ENCODE assay signal across 14 cellular contexts in genomic region chr5:169694221-169694620, GRCh38. TPM values are rescaled to one million over a fixed set of nuclear protein-coding genes. Genes with fewer than 3 reads are reported as not detected.
DNase-seq lines count a peak whose midpoint lies in the region; ATAC-seq and TF ChIP-seq lines count a peak whose summit lies in the region.
"Had no signal": no experiment of that assay in that cellular context is flagged by ENCODE, and none has a peak within 500 bp of the region (broad histone marks: within the 10 kb centered on the region; RNA-seq: fewer than 3 reads in every experiment).

No MANE protein-coding gene starts in this region.

- peak overlapping the region; percentile 99 for H3K27ac ChIP-seq in RWPE2 (ENCODE audit: poor library complexity, severe bottlenecking)
- H3K27ac ChIP-seq in WERI-Rb-1: no peak overlapping the region
- no peak overlapping the region for H3K27ac ChIP-seq in SJCRH30
- H3K27ac ChIP-seq: BLaER1 treated with 17β-estradiol and CSF1 and Interleukin-3, amounts not matched to agents 10 nM and 100 nM had no signal

- H3K9me3 Mint-ChIP-seq in HFFc6: no peaks in the 10 kb centered on the region

- H3K9ac ChIP-seq in skeletal muscle satellite cell (ENCODE audit: low read depth, low read length): peak overlapping the region; percentile 66
- H3K9ac ChIP-seq: BLaER1 treated with 17β-estradiol and CSF1 and Interleukin-3, amounts not matched to agents 10 nM and 100 nM had no signal

- H3K27me3 Mint-ChIP-seq in HFFc6 (ENCODE audit: insufficient read depth): no peaks in the 10 kb centered on the region

- no peaks in the 10 kb centered on the region for H3K9me3 ChIP-seq in RWPE2 (ENCODE audit: severe bottlenecking)
- H3K9me3 ChIP-seq in skeletal muscle satellite cell (replicated peaks; ENCODE audit: low read length): no peaks in the 10 kb centered on the region
- no peaks in the 10 kb centered on the region for H3K9me3 ChIP-seq in WERI-Rb-1 (ENCODE audit: severe bottlenecking)
- H3K9me3 ChIP-seq in SJCRH30 (replicated peaks): no peaks in the 10 kb centered on the region
- H3K9me3 ChIP-seq: BLaER1 treated with 17β-estradiol and CSF1 and Interleukin-3, amounts not matched to agents 10 nM and 100 nM; SJSA1 had no signal

- H3K36me3 Mint-ChIP-seq in HFFc6 (ENCODE audit: low read depth): peaks cover 15% of the 10 kb centered on the region

- no peak for TF ChIP-seq CTCF in HFFc6 (IDR thresholded peaks at IDR 0.05)
- no peak for TF ChIP-seq CTCF in RWPE2 (IDR thresholded peaks at IDR 0.05; ENCODE audit: poor library complexity, severe bottlenecking)
- no peak for TF ChIP-seq CTCF in WERI-Rb-1 (IDR thresholded peaks at IDR 0.05; ENCODE audit: low read depth, low read length)

- H3K36me3 ChIP-seq in RWPE2 (ENCODE audit: low read depth): no peaks in the 10 kb centered on the region
- no peaks in the 10 kb centered on the region for H3K36me3 ChIP-seq in skeletal muscle satellite cell (ENCODE audit: insufficient read depth, low read length)
- H3K36me3 ChIP-seq in WERI-Rb-1: no peaks in the 10 kb centered on the region
- no peaks in the 10 kb centered on the region for H3K36me3 ChIP-seq in SJCRH30
- H3K36me3 ChIP-seq: SJSA1 had no signal

- ATAC-seq in RWPE2 (ENCODE audit: low read depth): no peak

- no peak for DNase-seq in HFFc6
- DNase-seq in RWPE2 (ENCODE audit: low spot score): no peak
- peak; percentile 62 for DNase-seq in glomerular visceral epithelial cell (ENCODE audit: extremely low spot score)
- DNase-seq in WERI-Rb-1: no peak
- DNase-seq in SJCRH30: no peak
- no peak for DNase-seq in stimulated activated CD4-positive, alpha-beta T cell treated with anti-CD3 and anti-CD28 coated beads, Interleukin-2, amount 100 ng/mL, for 48 hours
- DNase-seq: Kasumi-1, NCI-H187 treated with DMSO at 0.1 percent for 48 hours, NCI-H748 treated with DMSO at 0.1 percent for 48 hours, OCI-M1, SW 1271 had no signal

- H3K4me3 ChIP-seq in RWPE2 (ENCODE audit: severe bottlenecking) (no peak overlapping the region), skeletal muscle satellite cell (ENCODE audit: low read length) (no peak overlapping the region), WERI-Rb-1 (ENCODE audit: low read depth, low read length) (no peak overlapping the region), SJCRH30 (no peak overlapping the region)
- H3K4me3 ChIP-seq: BLaER1 treated with 17β-estradiol and CSF1 and Interleukin-3, amounts not matched to agents 10 nM and 100 nM; SJSA1 had no signal

- H3K4me3 Mint-ChIP-seq in HFFc6: no peak overlapping the region

- H3K4me1 Mint-ChIP-seq in HFFc6 (ENCODE audit: low read depth): peaks cover 73% of the 10 kb centered on the region

- H3K4me1 ChIP-seq in RWPE2 (ENCODE audit: insufficient read depth, poor library complexity, severe bottlenecking) (peaks cover 26% of the 10 kb centered on the region), skeletal muscle satellite cell (ENCODE audit: control insufficient read depth, insufficient read depth, low read length) (peaks cover 43% of the 10 kb centered on the region), SJCRH30 (peaks cover 36% of the 10 kb centered on the region)

- H3K4me2 ChIP-seq in skeletal muscle satellite cell (ENCODE audit: low read length): no peak overlapping the region
- H3K4me2 ChIP-seq: BLaER1 treated with 17β-estradiol and CSF1 and Interleukin-3, amounts not matched to agents 10 nM and 100 nM had no signal

- H3K27ac Mint-ChIP-seq in HFFc6: peak overlapping the region; percentile 41

- no peaks in the 10 kb centered on the region for H3K27me3 ChIP-seq in RWPE2 (ENCODE audit: insufficient read depth, poor library complexity, severe bottlenecking)
- no peaks in the 10 kb centered on the region for H3K27me3 ChIP-seq in skeletal muscle satellite cell (ENCODE audit: control insufficient read depth, insufficient read depth, low read length)
- H3K27me3 ChIP-seq in WERI-Rb-1 (ENCODE audit: insufficient read depth, low read depth, severe bottlenecking): peaks cover 70% of the 10 kb centered on the region
- H3K27me3 ChIP-seq in SJCRH30: no peaks in the 10 kb centered on the region
- H3K27me3 ChIP-seq: BLaER1 treated with 17β-estradiol and CSF1 and Interleukin-3, amounts not matched to agents 10 nM and 100 nM; SJSA1 had no signal

RNA-seq across cellular contexts. Expression of gene DOCK2, which starts 57.1 kb away (rescaled TPM):
- total RNA-seq in HFFc6 (2021; fragmentation: NEBNext Ultra II Directional; extraction: Animal tissue kit (Norgen Biotek cat#: 25700)): 1 to 10 TPM; 1.4 to 6.5 (median 3.0) TPM
- total RNA-seq in skeletal muscle satellite cell (2012; rRNA removed): 0.76 and 1.7 TPM in 2 replicates
- 0.10 and 0.20 TPM in 2 replicates for total RNA-seq in SJCRH30 (2014; rRNA removed; shearing (Covaris generic))
